Comparison of ENCODE assay signal across 23 cellular contexts in genomic region chr3:35522450-35522849, GRCh38.
DNase-seq lines count a peak whose midpoint lies in the region; ATAC-seq and TF ChIP-seq lines count a peak whose summit lies in the region.
"Had no signal": no experiment of that assay in that cellular context is flagged by ENCODE, and none has a peak within 500 bp of the region (broad histone marks: within the 10 kb centered on the region; RNA-seq: fewer than 3 reads in every experiment).

No MANE protein-coding gene starts in this region.

- no peak for DNase-seq in testis
- DNase-seq in stimulated activated CD8-positive, alpha-beta memory T cell treated with anti-CD3 and anti-CD28 coated beads, Interleukin-4, amount 100 ng/mL, for 48 hours, result no peak
- no peak for DNase-seq in stimulated activated naive CD8-positive, alpha-beta T cell treated with anti-CD3 and anti-CD28 coated beads, Interleukin-15, amount 100 ng/mL, for 72 hours
- DNase-seq: activated CD8-positive, alpha-beta T cell treated with anti-CD3 and anti-CD28 coated beads for 36 hours; activated effector memory CD4-positive, alpha-beta T cell treated with Interleukin-2 at 50 U/mL for 16 hours; central memory CD4-positive, alpha-beta T cell; DMS79; kidney glomerular epithelial cell; NCI-H187 treated with DMSO at 0.1 percent for 48 hours; NCI-H526 treated with DMSO at 0.1 percent for 48 hours; occipital lobe; PC-3; SHP77; stimulated activated CD4-positive, alpha-beta T cell treated with anti-CD3 and anti-CD28 coated beads, Interleukin-1b, Interleukin-23, amount 100 ng/mL, for 48 hours; substantia nigra; T-cell had no signal

- TF ChIP-seq CTCF in OCI-LY3 (IDR thresholded peaks at IDR 0.05; ENCODE audit: low read depth, low read length), result no peak
- no peak for TF ChIP-seq CTCF in nephron (IDR thresholded peaks at IDR 0.05; ENCODE audit: unreplicated experiment in 3 of 3)
- TF ChIP-seq CTCF in testis (IDR thresholded peaks at IDR 0.05), result no peak

- peak overlapping the region; percentile 13 for H3K4me3 ChIP-seq in OCI-LY3 (ENCODE audit: low read length)
- H3K4me3 ChIP-seq in testis, result no peak overlapping the region
- H3K4me3 ChIP-seq: BLaER1, skin epidermis had no signal

- H2AFZ ChIP-seq in OCI-LY3 (ENCODE audit: low read depth, low read length), result no peak overlapping the region

- no peak for TF ChIP-seq POLR2A in testis (IDR thresholded peaks at IDR 0.05)

- H4K20me1 ChIP-seq in OCI-LY3 (ENCODE audit: insufficient read depth, low read length), result no peaks in the 10 kb centered on the region
- H4K20me1 ChIP-seq: BLaER1 had no signal

- H3K9me3 ChIP-seq in OCI-LY3 (ENCODE audit: insufficient read depth, low read length) (no peaks in the 10 kb centered on the region), testis (no peaks in the 10 kb centered on the region)
- H3K9me3 ChIP-seq: BLaER1 had no signal

- H3K27ac ChIP-seq in OCI-LY3 (ENCODE audit: low read length) (no peak overlapping the region), testis (no peak overlapping the region)
- H3K27ac ChIP-seq: BLaER1, skin epidermis had no signal

- peak overlapping the region; percentile 49 for H3K4me2 ChIP-seq in OCI-LY3 (ENCODE audit: low read length)
- H3K4me2 ChIP-seq: BLaER1 had no signal

- no peak overlapping the region for H3K9ac ChIP-seq in OCI-LY3 (ENCODE audit: low read length)
- H3K9ac ChIP-seq: BLaER1 had no signal

- intact Hi-C loops in testis (cut with DNase I; ENCODE audit: low total_unique reads), result no loop called here

- H3K4me1 ChIP-seq in OCI-LY3 (ENCODE audit: low read length), result peaks cover 12% of the 10 kb centered on the region
- H3K4me1 ChIP-seq in testis, result no peaks in the 10 kb centered on the region
- H3K4me1 ChIP-seq: BLaER1 had no signal

- H3K27me3 ChIP-seq in OCI-LY3 (ENCODE audit: low read depth, low read length), result no peaks in the 10 kb centered on the region
- H3K27me3 ChIP-seq in testis, result no peaks in the 10 kb centered on the region
- H3K27me3 ChIP-seq: BLaER1 had no signal

- no peak overlapping the region for H3K4me3 Mint-ChIP-seq in nephron
- H3K4me3 Mint-ChIP-seq in stimulated activated naive CD8-positive, alpha-beta T cell treated with anti-CD3 and anti-CD28 coated beads, Interleukin-15, amount 100 ng/mL, for 72 hours, result no peak overlapping the region
- H3K4me3 Mint-ChIP-seq: activated CD8-positive, alpha-beta T cell treated with anti-CD3 and anti-CD28 coated beads for 36 hours; T-cell had no signal

- H3K27ac Mint-ChIP-seq in nephron, result peak overlapping the region; percentile 19 to 49 (median 28)
- H3K27ac Mint-ChIP-seq in stimulated activated naive CD8-positive, alpha-beta T cell treated with anti-CD3 and anti-CD28 coated beads, Interleukin-15, amount 100 ng/mL, for 72 hours, result no peak overlapping the region
- H3K27ac Mint-ChIP-seq: activated CD8-positive, alpha-beta T cell treated with anti-CD3 and anti-CD28 coated beads for 36 hours; T-cell had no signal

- peak; percentile 73 for ATAC-seq in GM18868 (IDR thresholded peaks at IDR 0.05; ENCODE audit: unreplicated experiment)
- peak; percentile 50 for ATAC-seq in HG03159 (IDR thresholded peaks at IDR 0.05; ENCODE audit: unreplicated experiment)
- no peak for ATAC-seq in stimulated activated naive CD8-positive, alpha-beta T cell treated with anti-CD3 and anti-CD28 coated beads, Interleukin-15, amount 100 ng/mL, for 72 hours
- ATAC-seq: activated CD4-positive, CD25-positive, alpha-beta regulatory T cell treated with anti-CD3 and anti-CD28 coated beads, Interleukin-2, amount 50 U/mL, for 24 hours; activated CD8-positive, alpha-beta T cell treated with anti-CD3 and anti-CD28 coated beads for 36 hours; PC-3; T-cell had no signal

- peaks cover 11% of the 10 kb centered on the region for H3K4me1 Mint-ChIP-seq in nephron
- H3K4me1 Mint-ChIP-seq in stimulated activated naive CD8-positive, alpha-beta T cell treated with anti-CD3 and anti-CD28 coated beads, Interleukin-15, amount 100 ng/mL, for 72 hours, result no peaks in the 10 kb centered on the region

- no peaks in the 10 kb centered on the region for H3K27me3 Mint-ChIP-seq in nephron (ENCODE audit: low read depth)
- no peaks in the 10 kb centered on the region for H3K27me3 Mint-ChIP-seq in stimulated activated naive CD8-positive, alpha-beta T cell treated with anti-CD3 and anti-CD28 coated beads, Interleukin-15, amount 100 ng/mL, for 72 hours
- H3K27me3 Mint-ChIP-seq: activated CD8-positive, alpha-beta T cell treated with anti-CD3 and anti-CD28 coated beads for 36 hours; T-cell had no signal

- no peaks in the 10 kb centered on the region for H3K79me2 ChIP-seq in OCI-LY3 (ENCODE audit: low read length)

- H3K36me3 Mint-ChIP-seq in nephron (ENCODE audit: low read depth), result no peaks in the 10 kb centered on the region
- H3K36me3 Mint-ChIP-seq: T-cell had no signal

- H3K36me3 ChIP-seq in OCI-LY3 (replicated peaks; ENCODE audit: low read depth, low read length) (no peaks in the 10 kb centered on the region), testis (ENCODE audit: low read depth, missing control alignments) (no peaks in the 10 kb centered on the region)
- H3K36me3 ChIP-seq: BLaER1 had no signal

- peaks cover 15% of the 10 kb centered on the region for H3K9me3 Mint-ChIP-seq in nephron
- H3K9me3 Mint-ChIP-seq in stimulated activated naive CD8-positive, alpha-beta T cell treated with anti-CD3 and anti-CD28 coated beads, Interleukin-15, amount 100 ng/mL, for 72 hours, result peaks cover 2 to 3% of the 10 kb centered on the region in 2 donors
- H3K9me3 Mint-ChIP-seq: activated CD8-positive, alpha-beta T cell treated with anti-CD3 and anti-CD28 coated beads for 36 hours had no signal

- WGBS in testis, 2 donors, result 71 to 81% methylated on average over 3 of the region's 3 CpGs

Comparison
In these comparisons a context has a peak if more than half of its experiments do, and no peak if none do; other contexts are left out.
1. H3K27ac Mint-ChIP-seq: peak in nephron (3 of 3); none in stimulated activated naive CD8-positive, alpha-beta T cell treated with anti-CD3 and anti-CD28 coated beads, Interleukin-15, amount 100 ng/mL, for 72 hours (0 of 2).